Comparison of ENCODE assay signal across 19 cellular contexts in genomic region chr3:136068708-136069107, GRCh38.
A peak's percentile ranks its signal among the peaks of the same experiment; 100 is the strongest.
DNase-seq lines count a peak whose midpoint lies in the region; ATAC-seq and TF ChIP-seq lines count a peak whose summit lies in the region.
"Had no signal": no experiment of that assay in that cellular context is flagged by ENCODE, and none has a peak within 500 bp of the region (broad histone marks: within the 10 kb centered on the region; RNA-seq: fewer than 3 reads in every experiment).

No MANE protein-coding gene starts in this region.

- no peak overlapping the region for H2BK15ac ChIP-seq in IMR-90 (ENCODE audit: low read depth, low read length)

- H3K4me3 ChIP-seq in IMR-90 (ENCODE audit: insufficient read depth, low read depth, low read length) (no peak overlapping the region), astrocyte of the spinal cord (ENCODE audit: low read depth, low read length) (no peak overlapping the region)
- H3K4me3 ChIP-seq: MG63, SJCRH30 had no signal

- TF ChIP-seq RAD21 in IMR-90 (IDR thresholded peaks at IDR 0.05; ENCODE audit: low read length), result no peak

- H3K36me3 Mint-ChIP-seq in stimulated activated effector memory CD8-positive, alpha-beta T cell treated with anti-CD3 and anti-CD28 coated beads, Interleukin-12 subunit alpha, Interleukin-12 subunit beta, amount 100 ng/mL, for 72 hours, result no peaks in the 10 kb centered on the region
- H3K36me3 Mint-ChIP-seq: activated naive CD8-positive, alpha-beta T cell had no signal

- dilution Hi-C loops in IMR-90 (cut with HindIII; ENCODE audit: low sequenced_read_pairs, unreplicated experiment), result no loop called here

- H3K36me3 ChIP-seq in IMR-90 (ENCODE audit: control insufficient read depth, insufficient read depth, low read length), result peaks cover 3% of the 10 kb centered on the region; the same call in 1 of the 2 replicates
- H3K36me3 ChIP-seq: SJCRH30 had no signal

- peak overlapping the region; percentile 93 for H2BK5ac ChIP-seq in IMR-90 (ENCODE audit: low read depth, low read length, poor library complexity, severe bottlenecking)

- no peak overlapping the region for H4K5ac ChIP-seq in IMR-90 (ENCODE audit: low read depth, low read length)

- H3K9me3 Mint-ChIP-seq in stimulated activated effector memory CD8-positive, alpha-beta T cell treated with anti-CD3 and anti-CD28 coated beads, Interleukin-12 subunit alpha, Interleukin-12 subunit beta, amount 100 ng/mL, for 72 hours, result no peaks in the 10 kb centered on the region
- H3K9me3 Mint-ChIP-seq: activated T-cell treated with anti-CD3 and anti-CD28 coated beads, Interleukin-2, amount 50 U/mL, for 72 hours; nephron had no signal

- H2AK5ac ChIP-seq in IMR-90 (ENCODE audit: low read depth, low read length), result no peak overlapping the region

- POLR2A ChIA-PET in IMR-90 (lab: Charles Lee; ENCODE audit: unreplicated experiment), result interaction anchor here (0.6 kb wide), 1 partner anchor 13 kb away, joined by 3 read pairs; no protein-coding TSS in a partner anchor
- POLR2A ChIA-PET in HEK293T (lab: Yijun Ruan, JAX), result no interaction called here

- no peak overlapping the region for H3K27ac ChIP-seq in IMR-90 (ENCODE audit: insufficient read depth, low read length)
- H3K27ac ChIP-seq: SJCRH30 had no signal

- BruUV-seq in IMR-90 (replicated peaks; lab: Mats Ljungman, UMichigan), result no TSS peak

- no peaks in the 10 kb centered on the region for H3K27me3 ChIP-seq in IMR-90 (ENCODE audit: control insufficient read depth, insufficient read depth, low read length)
- H3K27me3 ChIP-seq: MG63, SJCRH30 had no signal

- ATAC-seq in IMR-90 (ENCODE audit: low read depth), result peak; percentile 36
- ATAC-seq in HG02588 (IDR thresholded peaks at IDR 0.05; ENCODE audit: unreplicated experiment), result no peak
- ATAC-seq in stimulated activated effector memory CD8-positive, alpha-beta T cell treated with anti-CD3 and anti-CD28 coated beads, Interleukin-12 subunit alpha, Interleukin-12 subunit beta, amount 100 ng/mL, for 72 hours, result no peak
- ATAC-seq: activated T-cell treated with anti-CD3 and anti-CD28 coated beads, Interleukin-2, amount 50 U/mL, for 72 hours had no signal

- H3K27ac Mint-ChIP-seq in stimulated activated effector memory CD8-positive, alpha-beta T cell treated with anti-CD3 and anti-CD28 coated beads, Interleukin-12 subunit alpha, Interleukin-12 subunit beta, amount 100 ng/mL, for 72 hours, result no peak overlapping the region
- H3K27ac Mint-ChIP-seq: activated naive CD8-positive, alpha-beta T cell; nephron had no signal

- H2BK120ac ChIP-seq in IMR-90 (ENCODE audit: low read depth, low read length), result peak overlapping the region; percentile 85

- peaks cover 5 to 10% of the 10 kb centered on the region in 2 experiments; a peak in 3 of 4 replicates for H3K79me1 ChIP-seq in IMR-90 (ENCODE audit: low read depth in 1 of 2, low read length in 2 of 2)

- no peak overlapping the region for H3K4me2 ChIP-seq in IMR-90 (ENCODE audit: low read depth, low read length)

- H2AK9ac ChIP-seq in IMR-90 (replicated peaks; ENCODE audit: low read depth, low read length, poor library complexity), result no peak overlapping the region

- in situ Hi-C loops in IMR-90 (cut with MboI; ENCODE audit: low sequenced_read_pairs), result no loop called here
- in situ Hi-C loops in astrocyte of the spinal cord (cut with HindIII; ENCODE audit: low sequenced_read_pairs), result no loop called here

- H3K56ac ChIP-seq in IMR-90 (ENCODE audit: extremely low read depth, insufficient read depth, low read length), result no peak overlapping the region

- no peak overlapping the region; the same call in 1 of the 2 replicates for H3K23ac ChIP-seq in IMR-90 (ENCODE audit: low read depth, low read length)

- peak overlapping the region in 1 of 2 experiments; percentile 7; a peak in 2 of 4 replicates for H4K8ac ChIP-seq in IMR-90 (ENCODE audit: low read depth in 2 of 2, low read length in 2 of 2)

- H2AFZ ChIP-seq in IMR-90 (replicated peaks; ENCODE audit: low read length, poor library complexity), result no peak overlapping the region

- peak overlapping the region; percentile 88; the same call in 1 of the 2 replicates for H3K4ac ChIP-seq in IMR-90 (ENCODE audit: low read depth, low read length)

- H3K14ac ChIP-seq in IMR-90 (replicated peaks; ENCODE audit: low read depth, low read length), result no peak overlapping the region; the same call in 1 of the 2 replicates

- CTCF ChIA-PET in IMR-90 (lab: Yijun Ruan, JAX), result no interaction called here
- CTCF ChIA-PET in HEK293T (lab: Yijun Ruan, JAX), result no interaction called here

- peak; percentile 55 for DNase-seq in AG20443 (ENCODE audit: low spot score)
- DNase-seq in IMR-90, result peak; percentile 88
- peak; percentile 29 for DNase-seq in astrocyte of the spinal cord (ENCODE audit: low read depth, low spot score)
- peak; percentile 29 for DNase-seq in kidney tubule cell (ENCODE audit: low spot score)
- DNase-seq in stimulated activated effector memory CD8-positive, alpha-beta T cell treated with anti-CD3 and anti-CD28 coated beads, Interleukin-12 subunit alpha, Interleukin-12 subunit beta, amount 100 ng/mL, for 72 hours (ENCODE audit: low spot score in 2 of 2), result no peak
- no peak for DNase-seq in HEK293T (ENCODE audit: extremely low spot score)
- DNase-seq in hippocampal formation (lab: John Stamatoyannopoulos, UW), result no peak
- DNase-seq: activated T-cell treated with anti-CD3 and anti-CD28 coated beads, Interleukin-2, amount 50 U/mL, for 72 hours; DMS79 treated with DMSO at 0.1 percent for 48 hours; MG63; NCI-H1436 treated with DMSO at 0.1 percent for 48 hours; NCI-H2171; NCI-H526 treated with DMSO at 0.1 percent for 48 hours; posterior cingulate gyrus; SJCRH30; T-helper 9 cell had no signal

- no peak overlapping the region for H3K18ac ChIP-seq in IMR-90 (ENCODE audit: low read depth, low read length)

- no peaks in the 10 kb centered on the region for H3K9me3 ChIP-seq in IMR-90 (ENCODE audit: control insufficient read depth, insufficient read depth, low read length)
- H3K9me3 ChIP-seq: MG63, SJCRH30 had no signal

- no peak overlapping the region for H3K9ac ChIP-seq in IMR-90 (ENCODE audit: low read depth, low read length)

- no peak overlapping the region for H4K91ac ChIP-seq in IMR-90 (ENCODE audit: insufficient read depth, low read depth, low read length)

- peaks cover 3% of the 10 kb centered on the region; the same call in 1 of the 2 replicates for H3K9me1 ChIP-seq in IMR-90 (ENCODE audit: insufficient read depth, low read length)

- TF ChIP-seq CTCF in IMR-90 (conservative IDR thresholded peaks at IDR 0.05; ENCODE audit: low read depth, low read length) (no peak), astrocyte of the spinal cord (IDR thresholded peaks at IDR 0.05; ENCODE audit: low read depth, low read length) (no peak)

- no peak overlapping the region for H3K4me3 Mint-ChIP-seq in stimulated activated effector memory CD8-positive, alpha-beta T cell treated with anti-CD3 and anti-CD28 coated beads, Interleukin-12 subunit alpha, Interleukin-12 subunit beta, amount 100 ng/mL, for 72 hours
- H3K4me3 Mint-ChIP-seq: activated naive CD8-positive, alpha-beta T cell; activated T-cell treated with anti-CD3 and anti-CD28 coated beads, Interleukin-2, amount 50 U/mL, for 72 hours; nephron had no signal

- no peaks in the 10 kb centered on the region for H4K20me1 ChIP-seq in IMR-90 (ENCODE audit: insufficient read depth, low read length)

- H3K4me1 Mint-ChIP-seq in stimulated activated effector memory CD8-positive, alpha-beta T cell treated with anti-CD3 and anti-CD28 coated beads, Interleukin-12 subunit alpha, Interleukin-12 subunit beta, amount 100 ng/mL, for 72 hours, result no peaks in the 10 kb centered on the region

- TF ChIP-seq POLR2A in IMR-90 (IDR thresholded peaks at IDR 0.05; ENCODE audit: low read depth, low read length), result no peak

- H3K4me1 ChIP-seq in IMR-90 (ENCODE audit: control insufficient read depth, insufficient read depth, low read length), result peaks cover 8% of the 10 kb centered on the region

- peak overlapping the region; percentile 54 for H2BK20ac ChIP-seq in IMR-90 (ENCODE audit: low read depth, low read length)

- no CpG with 5 or more reads among the region's 5 CpGs for WGBS in IMR-90 (ENCODE audit: extremely low coverage in 2 of 2, insufficient read length in 1 of 2), 2 experiments

- intact Hi-C loops in IMR-90 (cut with micrococcal nuclease), result no loop called here

TF ChIP-seq in IMR-90, 13 proteins besides CTCF, POLR2A, EP300 and RAD21:
- TF ChIP-seq MAZ (IDR thresholded peaks at IDR 0.05; ENCODE audit: borderline replicate concordance, low read depth, low read length) (no peak), CEBPB (IDR thresholded peaks at IDR 0.05; ENCODE audit: low read depth, low read length) (0 out of 2 replicates have a peak, but pooled peaks have one; percentile 12)

TF ChIP-seq in HEK293T, 16 proteins besides CTCF, POLR2A, EP300 and RAD21:
- no peak for TF ChIP-seq ARNT (IDR thresholded peaks at IDR 0.05)
- no peak for TF ChIP-seq SUZ12 (IDR thresholded peaks at IDR 0.05)
- no peak for TF ChIP-seq L3MBTL2 (conservative IDR thresholded peaks at IDR 0.05)
- no peak for TF ChIP-seq ZNF384 (IDR thresholded peaks at IDR 0.05)
- TF ChIP-seq BHLHE40 (IDR thresholded peaks at IDR 0.05; ENCODE audit: borderline replicate concordance), result no peak
- no peak for TF ChIP-seq NFRKB (IDR thresholded peaks at IDR 0.05)
- TF ChIP-seq FOXM1 (IDR thresholded peaks at IDR 0.05; ENCODE audit: borderline replicate concordance), result no peak
- TF ChIP-seq HDGF (IDR thresholded peaks at IDR 0.05; ENCODE audit: borderline replicate concordance), result no peak
- TF ChIP-seq SP1 (IDR thresholded peaks at IDR 0.05), result no peak
- TF ChIP-seq CTBP1 (IDR thresholded peaks at IDR 0.05; ENCODE audit: borderline replicate concordance), result no peak
- TF ChIP-seq TARDBP (IDR thresholded peaks at IDR 0.05), result no peak
- TF ChIP-seq, protein P1, sequence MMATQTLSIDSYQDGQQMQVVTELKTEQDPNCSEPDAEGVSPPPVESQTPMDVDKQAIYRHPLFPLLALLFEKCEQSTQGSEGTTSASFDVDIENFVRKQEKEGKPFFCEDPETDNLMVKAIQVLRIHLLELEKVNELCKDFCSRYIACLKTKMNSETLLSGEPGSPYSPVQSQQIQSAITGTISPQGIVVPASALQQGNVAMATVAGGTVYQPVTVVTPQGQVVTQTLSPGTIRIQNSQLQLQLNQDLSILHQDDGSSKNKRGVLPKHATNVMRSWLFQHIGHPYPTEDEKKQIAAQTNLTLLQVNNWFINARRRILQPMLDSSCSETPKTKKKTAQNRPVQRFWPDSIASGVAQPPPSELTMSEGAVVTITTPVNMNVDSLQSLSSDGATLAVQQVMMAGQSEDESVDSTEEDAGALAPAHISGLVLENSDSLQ (IDR thresholded peaks at IDR 0.05), result no peak
- no peak for TF ChIP-seq ELF4 (IDR thresholded peaks at IDR 0.05)
- TF ChIP-seq FOXA1 (IDR thresholded peaks at IDR 0.05), result no peak
- TF ChIP-seq LEF1 (IDR thresholded peaks at IDR 0.05; ENCODE audit: borderline replicate concordance), result no peak
- no peak for TF ChIP-seq FOXK2 (IDR thresholded peaks at IDR 0.05)

Comparison
In these comparisons a context has a peak if more than half of its experiments do, and no peak if none do; other contexts are left out.
1. DNase-seq: peak in AG20443 (single experiment), IMR-90 (single experiment), astrocyte of the spinal cord (single experiment) and kidney tubule cell (single experiment); none in stimulated activated effector memory CD8-positive, alpha-beta T cell treated with anti-CD3 and anti-CD28 coated beads, Interleukin-12 subunit alpha, Interleukin-12 subunit beta, amount 100 ng/mL, for 72 hours (0 of 2), HEK293T (single experiment) and hippocampal formation (0 of 2).